Comparison of ENCODE assay signal across 1 cellular context in the genomic region with DNA sequence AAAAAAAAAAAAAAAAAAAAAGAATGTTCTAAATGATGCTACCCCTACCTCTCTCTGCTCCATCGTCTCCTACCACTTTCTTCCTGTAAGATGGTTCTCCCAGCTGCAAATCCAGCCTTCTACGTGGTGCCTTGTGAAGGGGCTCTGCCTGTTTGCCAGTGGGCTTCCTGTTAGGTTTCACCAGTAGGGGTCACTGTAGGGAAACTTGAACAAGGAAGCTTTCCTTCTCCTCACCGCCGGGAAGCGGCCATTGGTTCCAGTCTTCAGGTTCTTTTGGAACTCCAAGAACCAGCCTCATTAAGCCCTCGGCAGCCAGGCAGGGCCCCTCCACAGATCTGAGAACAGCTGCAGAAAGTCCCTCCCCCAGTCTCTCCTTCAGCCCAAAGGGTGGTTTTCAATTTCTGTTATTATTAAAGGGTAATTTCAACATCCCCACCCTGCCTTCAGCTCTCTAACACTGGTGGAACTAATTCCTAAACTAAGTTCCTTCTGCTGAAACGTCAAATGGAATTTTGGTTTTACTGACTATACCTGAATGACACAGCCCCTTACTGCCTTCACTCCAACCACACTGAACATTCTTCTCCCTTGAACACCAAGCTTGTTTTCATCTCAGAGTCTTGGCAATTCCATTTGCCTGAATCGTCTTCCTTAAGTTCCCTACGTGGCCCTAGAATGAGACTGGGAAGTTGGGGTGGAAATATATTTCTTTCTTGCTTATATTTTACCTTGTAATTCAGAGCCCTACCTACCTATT.
TF ChIP-seq lines count a peak whose summit lies in the region.

No MANE protein-coding gene starts in this region.

TF ChIP-seq in K562, 482 proteins besides CTCF, POLR2A, EP300 and RAD21:
- no peak for TF ChIP-seq KDM2B (CRISPR knock-in tag; IDR thresholded peaks at IDR 0.05)
- TF ChIP-seq MTF1 (CRISPR knock-in tag; IDR thresholded peaks at IDR 0.05; ENCODE audit: borderline replicate concordance) = no peak
- TF ChIP-seq NBN (IDR thresholded peaks at IDR 0.05; ENCODE audit: low read depth) = no peak
- peak; percentile 50; the same call in 1 of the 2 replicates for TF ChIP-seq ZBTB7A (IDR thresholded peaks at IDR 0.05; ENCODE audit: borderline replicate concordance, control insufficient read depth, low read depth, low read length)
- no peak for TF ChIP-seq ESRRA (IDR thresholded peaks at IDR 0.05; ENCODE audit: borderline replicate concordance, low read depth)
- TF ChIP-seq U2AF2 (optimal IDR thresholded peaks at IDR 0.05; ENCODE audit: low read depth, low read length) = no peak
- TF ChIP-seq YY1 (IDR thresholded peaks at IDR 0.05; ENCODE audit: borderline replicate concordance in 1 of 3, control insufficient read depth in 1 of 3, extremely low read depth in 1 of 3, insufficient read depth in 3 of 3, insufficient read length in 1 of 3, insufficient replicate concordance in 2 of 3, low read depth in 1 of 3, low read length in 2 of 3) = peak in 2 of 3 experiments; percentile 12 to 71
- TF ChIP-seq ETV1 (tag; conservative IDR thresholded peaks at IDR 0.05; ENCODE audit: low read depth) = peak; percentile 46; the same call in 1 of the 2 replicates
- TF ChIP-seq SPI1 (IDR thresholded peaks at IDR 0.05; ENCODE audit: borderline replicate concordance, low read depth, low read length) = 0 out of 2 replicates have a peak, but pooled peaks have one; percentile 10
- 0 out of 2 replicates have a peak, but pooled peaks have one; percentile 27 for TF ChIP-seq ETV5 (CRISPR knock-in tag; IDR thresholded peaks at IDR 0.05; ENCODE audit: low read depth)
- TF ChIP-seq ZNF197 (CRISPR knock-in tag; IDR thresholded peaks at IDR 0.05; ENCODE audit: low read depth) = no peak
- TF ChIP-seq, protein P1, sequence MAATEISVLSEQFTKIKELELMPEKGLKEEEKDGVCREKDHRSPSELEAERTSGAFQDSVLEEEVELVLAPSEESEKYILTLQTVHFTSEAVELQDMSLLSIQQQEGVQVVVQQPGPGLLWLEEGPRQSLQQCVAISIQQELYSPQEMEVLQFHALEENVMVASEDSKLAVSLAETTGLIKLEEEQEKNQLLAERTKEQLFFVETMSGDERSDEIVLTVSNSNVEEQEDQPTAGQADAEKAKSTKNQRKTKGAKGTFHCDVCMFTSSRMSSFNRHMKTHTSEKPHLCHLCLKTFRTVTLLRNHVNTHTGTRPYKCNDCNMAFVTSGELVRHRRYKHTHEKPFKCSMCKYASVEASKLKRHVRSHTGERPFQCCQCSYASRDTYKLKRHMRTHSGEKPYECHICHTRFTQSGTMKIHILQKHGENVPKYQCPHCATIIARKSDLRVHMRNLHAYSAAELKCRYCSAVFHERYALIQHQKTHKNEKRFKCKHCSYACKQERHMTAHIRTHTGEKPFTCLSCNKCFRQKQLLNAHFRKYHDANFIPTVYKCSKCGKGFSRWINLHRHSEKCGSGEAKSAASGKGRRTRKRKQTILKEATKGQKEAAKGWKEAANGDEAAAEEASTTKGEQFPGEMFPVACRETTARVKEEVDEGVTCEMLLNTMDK (IDR thresholded peaks at IDR 0.05; ENCODE audit: borderline replicate concordance, insufficient read depth, low read depth, low read length, poor library complexity, severe bottlenecking) = peak; percentile 26
- no peak for TF ChIP-seq ZNF324 (CRISPR knock-in tag; IDR thresholded peaks at IDR 0.05)
- TF ChIP-seq ELF1 (tag; IDR thresholded peaks at IDR 0.05) = peak; percentile 39; the same call in 1 of the 2 replicates
